Comparison of ENCODE assay signal across 13 cellular contexts in genomic region chr6:29114964-29115363, GRCh38. TPM values are rescaled to one million over a fixed set of nuclear protein-coding genes. Genes with fewer than 3 reads are reported as not detected.
"Had no signal": no experiment of that assay in that cellular context is flagged by ENCODE, and none has a peak within 500 bp of the region (broad histone marks: within the 10 kb centered on the region; RNA-seq: fewer than 3 reads in every experiment).

No MANE protein-coding gene starts in this region.

RNA-seq across cellular contexts. Expression of gene OR2J3, which starts 7.1 kb away (rescaled TPM):
- total RNA-seq: activated B cell treated with CpG ODN at 0.5 μM for 24 hours; activated CD4-positive, alpha-beta memory T cell treated with anti-CD3 and anti-CD28 coated beads for 36 hours; activated CD4-positive, alpha-beta memory T cell treated with anti-CD3 and anti-CD28 coated beads, Interleukin-2, amount 10 ng/mL, durations not matched to agents 7 days and 5 days; activated CD4-positive, alpha-beta T cell treated with anti-CD3 and anti-CD28 coated beads for 36 hours; activated CD4-positive, alpha-beta T cell treated with anti-CD3 and anti-CD28 coated beads, Interleukin-2, amount 10 ng/mL, durations not matched to agents 24 days and 14 days; activated CD4-positive, alpha-beta T cell treated with anti-CD3 and anti-CD28 coated beads, Interleukin-2, amount 10 ng/mL, durations not matched to agents 7 days and 5 days; activated CD8-positive, alpha-beta memory T cell treated with anti-CD3 and anti-CD28 coated beads for 36 hours; activated CD8-positive, alpha-beta memory T cell treated with anti-CD3 and anti-CD28 coated beads, Interleukin-2, amount 10 ng/mL, durations not matched to agents 7 days and 5 days; activated CD8-positive, alpha-beta T cell treated with anti-CD3 and anti-CD28 coated beads for 36 hours; activated CD8-positive, alpha-beta T cell treated with anti-CD3 and anti-CD28 coated beads, Interleukin-2, amount 10 ng/mL, durations not matched to agents 7 days and 5 days; T-helper 1 cell treated with Interleukin-12 subunit alpha and Interleukin-12 subunit beta and Interleukin-4 antibody, amounts not matched to agents 30 ng/mL and 1 ng/mL, for 36 hours; T-helper 17 cell; T-helper 2 cell treated with Interferon-gamma antibody and Interleukin-4, amounts not matched to agents 100 ng/mL and 5 ng/mL, for 36 hours had no signal

RNA-seq across cellular contexts. Expression of gene OR2J1, which starts 15.7 kb away (rescaled TPM):
- total RNA-seq: activated B cell treated with CpG ODN at 0.5 μM for 24 hours; activated CD4-positive, alpha-beta memory T cell treated with anti-CD3 and anti-CD28 coated beads for 36 hours; activated CD4-positive, alpha-beta memory T cell treated with anti-CD3 and anti-CD28 coated beads, Interleukin-2, amount 10 ng/mL, durations not matched to agents 7 days and 5 days; activated CD4-positive, alpha-beta T cell treated with anti-CD3 and anti-CD28 coated beads for 36 hours; activated CD4-positive, alpha-beta T cell treated with anti-CD3 and anti-CD28 coated beads, Interleukin-2, amount 10 ng/mL, durations not matched to agents 24 days and 14 days; activated CD4-positive, alpha-beta T cell treated with anti-CD3 and anti-CD28 coated beads, Interleukin-2, amount 10 ng/mL, durations not matched to agents 7 days and 5 days; activated CD8-positive, alpha-beta memory T cell treated with anti-CD3 and anti-CD28 coated beads for 36 hours; activated CD8-positive, alpha-beta memory T cell treated with anti-CD3 and anti-CD28 coated beads, Interleukin-2, amount 10 ng/mL, durations not matched to agents 7 days and 5 days; activated CD8-positive, alpha-beta T cell treated with anti-CD3 and anti-CD28 coated beads for 36 hours; activated CD8-positive, alpha-beta T cell treated with anti-CD3 and anti-CD28 coated beads, Interleukin-2, amount 10 ng/mL, durations not matched to agents 7 days and 5 days; T-helper 1 cell treated with Interleukin-12 subunit alpha and Interleukin-12 subunit beta and Interleukin-4 antibody, amounts not matched to agents 30 ng/mL and 1 ng/mL, for 36 hours; T-helper 17 cell; T-helper 2 cell treated with Interferon-gamma antibody and Interleukin-4, amounts not matched to agents 100 ng/mL and 5 ng/mL, for 36 hours had no signal

RNA-seq across cellular contexts. Expression of gene OR2B3, which starts 27.9 kb away (rescaled TPM):
- total RNA-seq: activated B cell treated with CpG ODN at 0.5 μM for 24 hours; activated CD4-positive, alpha-beta memory T cell treated with anti-CD3 and anti-CD28 coated beads for 36 hours; activated CD4-positive, alpha-beta memory T cell treated with anti-CD3 and anti-CD28 coated beads, Interleukin-2, amount 10 ng/mL, durations not matched to agents 7 days and 5 days; activated CD4-positive, alpha-beta T cell treated with anti-CD3 and anti-CD28 coated beads for 36 hours; activated CD4-positive, alpha-beta T cell treated with anti-CD3 and anti-CD28 coated beads, Interleukin-2, amount 10 ng/mL, durations not matched to agents 24 days and 14 days; activated CD4-positive, alpha-beta T cell treated with anti-CD3 and anti-CD28 coated beads, Interleukin-2, amount 10 ng/mL, durations not matched to agents 7 days and 5 days; activated CD8-positive, alpha-beta memory T cell treated with anti-CD3 and anti-CD28 coated beads for 36 hours; activated CD8-positive, alpha-beta memory T cell treated with anti-CD3 and anti-CD28 coated beads, Interleukin-2, amount 10 ng/mL, durations not matched to agents 7 days and 5 days; activated CD8-positive, alpha-beta T cell treated with anti-CD3 and anti-CD28 coated beads for 36 hours; activated CD8-positive, alpha-beta T cell treated with anti-CD3 and anti-CD28 coated beads, Interleukin-2, amount 10 ng/mL, durations not matched to agents 7 days and 5 days; T-helper 1 cell treated with Interleukin-12 subunit alpha and Interleukin-12 subunit beta and Interleukin-4 antibody, amounts not matched to agents 30 ng/mL and 1 ng/mL, for 36 hours; T-helper 17 cell; T-helper 2 cell treated with Interferon-gamma antibody and Interleukin-4, amounts not matched to agents 100 ng/mL and 5 ng/mL, for 36 hours had no signal

RNA-seq across cellular contexts. Expression of gene OR2J2, which starts 55.7 kb away (rescaled TPM):
- total RNA-seq: activated B cell treated with CpG ODN at 0.5 μM for 24 hours; activated CD4-positive, alpha-beta memory T cell treated with anti-CD3 and anti-CD28 coated beads for 36 hours; activated CD4-positive, alpha-beta memory T cell treated with anti-CD3 and anti-CD28 coated beads, Interleukin-2, amount 10 ng/mL, durations not matched to agents 7 days and 5 days; activated CD4-positive, alpha-beta T cell treated with anti-CD3 and anti-CD28 coated beads for 36 hours; activated CD4-positive, alpha-beta T cell treated with anti-CD3 and anti-CD28 coated beads, Interleukin-2, amount 10 ng/mL, durations not matched to agents 24 days and 14 days; activated CD4-positive, alpha-beta T cell treated with anti-CD3 and anti-CD28 coated beads, Interleukin-2, amount 10 ng/mL, durations not matched to agents 7 days and 5 days; activated CD8-positive, alpha-beta memory T cell treated with anti-CD3 and anti-CD28 coated beads for 36 hours; activated CD8-positive, alpha-beta memory T cell treated with anti-CD3 and anti-CD28 coated beads, Interleukin-2, amount 10 ng/mL, durations not matched to agents 7 days and 5 days; activated CD8-positive, alpha-beta T cell treated with anti-CD3 and anti-CD28 coated beads for 36 hours; activated CD8-positive, alpha-beta T cell treated with anti-CD3 and anti-CD28 coated beads, Interleukin-2, amount 10 ng/mL, durations not matched to agents 7 days and 5 days; T-helper 1 cell treated with Interleukin-12 subunit alpha and Interleukin-12 subunit beta and Interleukin-4 antibody, amounts not matched to agents 30 ng/mL and 1 ng/mL, for 36 hours; T-helper 17 cell; T-helper 2 cell treated with Interferon-gamma antibody and Interleukin-4, amounts not matched to agents 100 ng/mL and 5 ng/mL, for 36 hours had no signal
